15 cellular contexts compared by ENCODE assay signal in the genomic region with DNA sequence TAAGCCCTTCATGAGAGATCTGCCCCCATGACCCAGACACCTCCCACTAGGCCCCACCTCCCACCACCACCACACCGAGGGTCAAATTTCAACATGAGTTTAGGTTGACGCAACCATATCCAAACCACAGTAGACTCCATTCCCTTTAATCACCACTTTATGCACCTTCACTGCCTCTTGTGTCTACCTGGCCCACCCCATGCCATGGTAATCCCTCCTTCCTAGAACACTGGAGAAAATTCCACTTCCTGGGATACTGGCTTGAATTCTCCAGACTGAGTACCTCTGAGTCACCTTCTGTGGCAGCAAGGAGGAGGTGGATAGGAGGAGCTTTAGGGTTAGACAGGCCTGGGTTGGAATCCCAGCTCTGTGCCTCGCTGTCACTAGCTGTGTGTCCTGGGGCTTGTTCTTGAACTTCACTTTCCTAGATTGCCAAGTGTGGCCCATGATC. TPM values are rescaled to one million over a fixed set of nuclear protein-coding genes. Genes with fewer than 3 reads are reported as not detected.
DNase-seq lines count a peak whose midpoint lies in the region; ATAC-seq and FAIRE-seq lines count a peak whose summit lies in the region.
"Had no signal": no experiment of that assay in that cellular context is flagged by ENCODE, and none has a peak within 500 bp of the region (broad histone marks: within the 10 kb centered on the region; RNA-seq: fewer than 3 reads in every experiment).

No MANE protein-coding gene starts in this region.

- intact Hi-C loops in cardiac septum (cut with DNase I) (loop anchor here (2.0 kb wide), 1 partner anchor 53 kb away; no protein-coding TSS in a partner anchor), left cardiac atrium (cut with DNase I) (loop anchor here in 1 of 2 donors (5.0 kb wide), 1 partner anchor 195 kb away; no protein-coding TSS in a partner anchor)

- FAIRE-seq in urothelium cell line (lab: Jason Lieb, UNC), result peak; percentile 95
- FAIRE-seq: A549 had no signal

- DNase-seq in cardiac septum (ENCODE audit: low spot score) (peak; percentile 14), left cardiac atrium (no peak), SW480 (ENCODE audit: low spot score) (peak; percentile 90), iris pigment epithelial cell (ENCODE audit: low read depth) (peak; percentile 59), urothelium cell line (ENCODE audit: low spot score) (peak; percentile 81), MG63 (no peak)
- DNase-seq: activated B cell treated with CpG ODN at 0.5 μM for 24 hours; Caco-2; NK-92 treated with Interleukin-12 subunit alpha and Interleukin-12 subunit beta, amount 100 ng/mL, for 24 hours; occipital lobe; stimulated activated CD8-positive, alpha-beta memory T cell treated with anti-CD3 and anti-CD28 coated beads, Interleukin-4, amount 100 ng/mL, for 48 hours had no signal

- ATAC-seq in left cardiac atrium, result no peak
- ATAC-seq in GM21723 (IDR thresholded peaks at IDR 0.05; ENCODE audit: unreplicated experiment), result no peak
- no peak for ATAC-seq in HG03457 (IDR thresholded peaks at IDR 0.05; ENCODE audit: unreplicated experiment)
- ATAC-seq: A549 had no signal

- no peaks in the 10 kb centered on the region for H3K36me3 ChIP-seq in MG63

- no peaks in the 10 kb centered on the region for H3K9me3 ChIP-seq in MG63
- H3K9me3 ChIP-seq: A549, Caco-2 had no signal

- no peak overlapping the region for H3K4me3 ChIP-seq in MG63
- H3K4me3 ChIP-seq: A549, lung had no signal

- H3K27me3 ChIP-seq in MG63, result no peaks in the 10 kb centered on the region

RNA-seq across cellular contexts. Expression of a gene that starts 26.1 kb away (rescaled TPM):
- total RNA-seq in cardiac septum (45.9 TPM), left cardiac atrium (10 to 100 TPM; 56.2 to 57.6 TPM)
- total RNA-seq in MG63 (2014; rRNA removed; shearing (Covaris generic); ENCODE audit: low replicate concordance), result 17.1 and 32.1 TPM in 2 replicates

RNA-seq across cellular contexts. Expression of a gene that starts 43.5 kb away (rescaled TPM):
- 46.0 TPM for total RNA-seq in cardiac septum
- 10 to 100 TPM; 41.4 to 47.5 TPM for total RNA-seq in left cardiac atrium
- 18.1 and 34.9 TPM in 2 replicates for total RNA-seq in MG63 (2014; rRNA removed; shearing (Covaris generic); ENCODE audit: low replicate concordance)

Comparison
In these comparisons a context has a peak if more than half of its experiments do, and no peak if none do; other contexts are left out.
1. DNase-seq: peak in cardiac septum (single experiment), SW480 (single experiment), iris pigment epithelial cell (single experiment) and urothelium cell line (single experiment); none in left cardiac atrium (single experiment) and MG63 (single experiment).